In genomic region chr16:58025351-58026138, GRCh38 we compare ENCODE assay signal across 8 cellular contexts. TPM values are rescaled to one million over a fixed set of nuclear protein-coding genes. Genes with fewer than 3 reads are reported as not detected.
DNase-seq lines count a peak whose midpoint lies in the region; ATAC-seq lines count a peak whose summit lies in the region.

Gene MMP15 (plus strand): TSS chr16:58025754. CDS start chr16:58026351, 597 bp downstream.

- H3K27me3 ChIP-seq in H7 (ENCODE audit: control insufficient read depth, insufficient read depth, low read length) = peaks cover 5% of the 10 kb centered on the region

- ATAC-seq in activated CD4-positive, CD25-positive, alpha-beta regulatory T cell treated with anti-CD3 and anti-CD28 coated beads, Interleukin-2, amount 50 U/mL, for 24 hours = peak; percentile 80 to 82
- ATAC-seq in GM21526 (IDR thresholded peaks at IDR 0.05; ENCODE audit: low FRiP score, unreplicated experiment) = no peak

- peak within 1 kb of the TSS; percentile 93 for H3K4me3 ChIP-seq in H7 (ENCODE audit: insufficient read depth, low read depth, low read length)

- peak; percentile 48 for DNase-seq in DMS79 treated with DMSO at 0.1 percent for 48 hours (lab: John Stamatoyannopoulos, UW)
- peak; percentile 97 for DNase-seq in H7
- peak; percentile 44 to 47 for DNase-seq in NCI-H187 (lab: John Stamatoyannopoulos, UW)
- peak; percentile 76 for DNase-seq in cerebellum (ENCODE audit: low spot score)
- peak; percentile 69 for DNase-seq in kidney glomerular epithelial cell (lab: John Stamatoyannopoulos, UW)
- DNase-seq in stimulated activated CD4-positive, alpha-beta T cell treated with anti-CD3 and anti-CD28 coated beads, Interleukin-1b, Interleukin-23, amount 100 ng/mL, for 24 hours (ENCODE audit: low read depth in 4 of 4, low spot score in 1 of 4) = peak in 3 of 4 experiments; percentile 43 to 60 (median 48)

- no peaks in the 10 kb centered on the region for H3K36me3 ChIP-seq in H7 (replicated peaks; ENCODE audit: control insufficient read depth, insufficient read depth, low read length)

RNA-seq across cellular contexts. Expression of gene MMP15, which starts in this region (rescaled TPM):
- 58.2 and 60.7 TPM in 2 replicates for total RNA-seq in H7 (2014; rRNA removed; shearing (Covaris generic))
- total RNA-seq in cerebellum = 14.3 TPM

Comparison
In these comparisons a context has a peak if more than half of its experiments do, and no peak if none do; other contexts are left out.
1. DNase-seq: peak in every context shown above with its lines; median percentile 97 in H7; 76 in cerebellum; 69 in kidney glomerular epithelial cell; 48 in DMS79 treated with DMSO at 0.1 percent for 48 hours; 48 in stimulated activated CD4-positive, alpha-beta T cell treated with anti-CD3 and anti-CD28 coated beads, Interleukin-1b, Interleukin-23, amount 100 ng/mL, for 24 hours; 46 in NCI-H187.